ENCODE assay signal across 20 cellular contexts in the genomic region with DNA sequence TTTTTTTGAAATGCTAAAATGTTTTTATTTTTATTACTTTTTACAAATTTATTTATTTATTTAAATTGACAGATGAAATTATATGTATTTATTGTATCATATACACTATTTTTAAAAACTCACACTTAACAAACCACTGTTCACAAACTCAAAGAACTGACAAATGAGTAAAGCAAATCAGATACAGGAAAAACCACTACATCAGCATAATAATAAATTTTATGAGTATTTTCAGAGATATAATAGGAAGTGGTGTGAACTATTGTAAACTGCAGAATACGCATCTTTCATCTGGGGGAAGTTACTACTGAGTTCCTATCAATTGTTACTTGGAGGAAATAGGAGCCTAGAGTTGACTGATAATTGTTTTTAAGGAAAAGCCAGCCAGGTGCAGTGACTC.
"Had no signal": no experiment of that assay in that cellular context is flagged by ENCODE, and none has a peak within 500 bp of the region (broad histone marks: within the 10 kb centered on the region; RNA-seq: fewer than 3 reads in every experiment).

No MANE protein-coding gene starts in this region.

- DNase-seq: effector memory CD8-positive, alpha-beta T cell; esophagus squamous epithelium; foreskin fibroblast; kidney glomerular epithelial cell; lower lobe of right lung; midbrain; naive B cell; posterior cingulate gyrus; sigmoid colon; stimulated activated CD4-positive, alpha-beta T cell treated with anti-CD3 and anti-CD28 coated beads, Interleukin-2, amount 100 ng/mL, for 24 hours; stimulated activated CD4-positive, alpha-beta T cell treated with anti-CD3 and anti-CD28 coated beads, Interleukin-4, amount 100 ng/mL, for 4 hours; stimulated activated naive B cell treated with anti-CD40 and anti-IgM and Interleukin-4, amounts not matched to agents 10 μg/mL and 1 μg/mL and 100 μg/mL, for 72 hours; stimulated activated naive CD8-positive, alpha-beta T cell treated with anti-CD3 and anti-CD28 coated beads, Interleukin-15, amount 100 ng/mL, for 72 hours; testis; upper lobe of right lung had no signal

- H3K4me3 ChIP-seq: esophagus squamous epithelium, hepatocyte, lower lobe of right lung, sigmoid colon, skin epidermis, testis, tibial nerve, upper lobe of right lung, vagina had no signal

- H3K36me3 ChIP-seq: esophagus squamous epithelium, lower lobe of right lung, sigmoid colon, tibial nerve, upper lobe of right lung, vagina had no signal

- H3K27ac ChIP-seq: esophagus squamous epithelium, hepatocyte, lower lobe of right lung, sigmoid colon, skin epidermis, testis, tibial nerve, upper lobe of right lung, vagina had no signal

- H3K79me2 ChIP-seq: hepatocyte had no signal

- H3K4me1 ChIP-seq: esophagus squamous epithelium, lower lobe of right lung, sigmoid colon, testis, tibial nerve, upper lobe of right lung, vagina had no signal

- H3K9me3 ChIP-seq: esophagus squamous epithelium, lower lobe of right lung, sigmoid colon, testis, tibial nerve, upper lobe of right lung, vagina had no signal

- H2AFZ ChIP-seq: hepatocyte had no signal

- ATAC-seq: effector memory CD8-positive, alpha-beta T cell; left lobe of liver; lower lobe of right lung; stimulated activated naive B cell treated with anti-CD40 and anti-IgM and Interleukin-4, amounts not matched to agents 10 μg/mL and 1 μg/mL and 100 μg/mL, for 72 hours; stimulated activated naive CD8-positive, alpha-beta T cell treated with anti-CD3 and anti-CD28 coated beads, Interleukin-15, amount 100 ng/mL, for 72 hours; upper lobe of right lung had no signal

- H3K27me3 ChIP-seq: esophagus squamous epithelium, hepatocyte, sigmoid colon, testis, tibial nerve, upper lobe of right lung, vagina had no signal

- H3K4me2 ChIP-seq: hepatocyte had no signal
